ENCODE assay signal across 9 cellular contexts in the genomic region with DNA sequence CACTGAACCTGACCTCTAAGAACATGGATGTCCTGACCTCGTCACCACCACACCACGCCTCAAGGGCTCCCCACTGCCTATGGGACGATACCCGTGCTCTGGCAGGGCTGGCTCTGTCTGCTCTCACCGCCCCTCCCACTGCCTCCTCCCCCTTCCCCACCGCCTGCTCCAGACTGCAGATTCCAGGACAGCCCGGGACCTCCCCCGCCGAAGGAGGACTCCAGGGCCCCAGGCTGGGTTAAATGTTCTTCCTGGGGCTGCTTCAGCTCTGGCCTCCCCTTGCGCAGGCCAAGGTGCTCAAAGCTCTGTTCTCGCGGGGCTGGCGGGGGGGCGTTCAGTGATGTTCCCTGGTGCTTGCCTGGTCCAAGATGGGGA. TPM values are rescaled to one million over a fixed set of nuclear protein-coding genes. Genes with fewer than 3 reads are reported as not detected.
DNase-seq lines count a peak whose midpoint lies in the region; ATAC-seq, FAIRE-seq and TF ChIP-seq lines count a peak whose summit lies in the region.
"Had no signal": no experiment of that assay in that cellular context is flagged by ENCODE, and none has a peak within 500 bp of the region (broad histone marks: within the 10 kb centered on the region; RNA-seq: fewer than 3 reads in every experiment).

No MANE protein-coding gene starts in this region.

- POLR2A ChIA-PET in CD4-positive, alpha-beta T cell (lab: Charles Lee), result interaction anchor here (0.9 to 2.2 kb wide), 4 partner anchors 25 to 133 kb away, joined by 4 to 13 read pairs (median 6); partner anchors contain the start of genes NTHL1, RPS2, TRAF7 and TSC2
- POLR2A ChIA-PET in HEK293T (lab: Yijun Ruan, JAX), result interaction anchor here (0.6 to 1.3 kb wide), 6 partner anchors 12 to 229 kb away, joined by 3 to 4 read pairs (median 3); partner anchors contain the start of genes ECI1, NTHL1, TRAF7 and TSC2
- POLR2A ChIA-PET in activated B cell treated with CpG ODN at 0.5 μM for 24 hours (lab: Charles Lee), result interaction anchor here (0.7 to 1.5 kb wide), 12 partner anchors 19 to 1166 kb away, joined by 3 to 21 read pairs (median 7); partner anchors contain the start of genes NTHL1, PKD1, RAB26 and TRAF7

- intact Hi-C loops in CD4-positive, alpha-beta T cell (cut with DNase I, micrococcal nuclease), result loop anchor here (1.0 to 10.0 kb wide), 4 partner anchors 26 to 232 kb away; partner anchors contain the start of gene ECI1 (in 1 of the 2)
- intact Hi-C loops in activated B cell treated with CpG ODN at 0.5 μM for 24 hours (cut with micrococcal nuclease), result loop anchor here (1.0 to 2.0 kb wide), 9 partner anchors 14 to 479 kb away; partner anchors contain the start of genes E4F1, ECI1, NTHL1 and TSC2

- H3K9me3 Mint-ChIP-seq in CD4-positive, alpha-beta T cell, result no peaks in the 10 kb centered on the region
- no peaks in the 10 kb centered on the region for H3K9me3 Mint-ChIP-seq in activated B cell treated with CpG ODN at 0.5 μM for 24 hours

- ATAC-seq in CD4-positive, alpha-beta T cell (ENCODE audit: poor library complexity), result peak; percentile 12
- peak; percentile 23 for ATAC-seq in activated B cell treated with CpG ODN at 0.5 μM for 24 hours (ENCODE audit: low read depth)

- no peak for TF ChIP-seq CTCF in CD4-positive, alpha-beta T cell (IDR thresholded peaks at IDR 0.05)
- no peak for TF ChIP-seq CTCF in activated B cell treated with CpG ODN at 0.5 μM for 24 hours (IDR thresholded peaks at IDR 0.05)
- no peak for TF ChIP-seq CTCF in cardiac muscle cell (IDR thresholded peaks at IDR 0.05; ENCODE audit: low read depth, low read length)

- no peaks in the 10 kb centered on the region for H3K36me3 ChIP-seq in cardiac muscle cell
- H3K36me3 ChIP-seq: right lobe of liver had no signal

- TF ChIP-seq POLR2A in GM12892 (IDR thresholded peaks at IDR 0.05; ENCODE audit: low read depth, low read length), result no peak

- peaks cover 29% of the 10 kb centered on the region for H3K27me3 Mint-ChIP-seq in CD4-positive, alpha-beta T cell
- peaks cover 30% of the 10 kb centered on the region for H3K27me3 Mint-ChIP-seq in activated B cell treated with CpG ODN at 0.5 μM for 24 hours

- CTCF ChIA-PET in CD4-positive, alpha-beta T cell (lab: Charles Lee), result interaction anchor here (0.6 to 2.2 kb wide), 8 partner anchors 19 to 1569 kb away, joined by 3 to 9 read pairs (median 4); partner anchors contain the start of genes NTHL1, TRAF7 and TSC2
- CTCF ChIA-PET in HEK293T (lab: Yijun Ruan, JAX) (interaction anchor here (0.5 to 1.5 kb wide), 9 partner anchors 19 to 216 kb away, joined by 3 to 13 read pairs (median 4); no protein-coding TSS in a partner anchor), activated B cell treated with CpG ODN at 0.5 μM for 24 hours (lab: Charles Lee) (interaction anchor here (0.9 to 2.4 kb wide), 9 partner anchors 19 to 479 kb away, joined by 3 to 20 read pairs (median 3); partner anchors contain the start of genes ECI1, PKD1 and TRAF7)

- no peak overlapping the region for H3K27ac ChIP-seq in CD4-positive, alpha-beta T cell (ENCODE audit: low read depth, low read length)
- no peak overlapping the region for H3K27ac ChIP-seq in cardiac muscle cell

- H3K4me1 ChIP-seq in cardiac muscle cell (ENCODE audit: low read depth), result peaks cover 7% of the 10 kb centered on the region

- DNase-seq in CD4-positive, alpha-beta T cell, result peak in 1 of 10 experiments; percentile 43
- DNase-seq in HEK293T (ENCODE audit: extremely low spot score) (peak; percentile 53), activated B cell treated with CpG ODN at 0.5 μM for 24 hours (no peak), cardiac muscle cell (ENCODE audit: low read depth in 1 of 2, low spot score in 1 of 2) (peak; percentile 61 to 70), skeletal muscle cell (ENCODE audit: low read depth) (no peak), NCI-H2107 (lab: John Stamatoyannopoulos, UW) (no peak), NCI-H524 treated with DMSO at 0.1 percent for 48 hours (lab: John Stamatoyannopoulos, UW) (no peak), GM12892 (ENCODE audit: insufficient read length) (no peak)

- H3K4me3 ChIP-seq in cardiac muscle cell (no peak overlapping the region), skeletal muscle cell (ENCODE audit: low read depth, low read length) (peak overlapping the region; percentile 34)

- peak overlapping the region; percentile 54 for H3K4me3 Mint-ChIP-seq in CD4-positive, alpha-beta T cell
- peak overlapping the region; percentile 79 for H3K4me3 Mint-ChIP-seq in activated B cell treated with CpG ODN at 0.5 μM for 24 hours

- no peak for FAIRE-seq in GM12892 (lab: Jason Lieb, UNC)

- no peaks in the 10 kb centered on the region for H3K36me3 Mint-ChIP-seq in CD4-positive, alpha-beta T cell (ENCODE audit: low read depth)
- no peaks in the 10 kb centered on the region for H3K36me3 Mint-ChIP-seq in activated B cell treated with CpG ODN at 0.5 μM for 24 hours (ENCODE audit: low read depth)

- H3K27ac Mint-ChIP-seq in CD4-positive, alpha-beta T cell, result peak overlapping the region; percentile 66
- H3K27ac Mint-ChIP-seq in activated B cell treated with CpG ODN at 0.5 μM for 24 hours, result no peak overlapping the region

- peaks cover 18% of the 10 kb centered on the region for H3K4me1 Mint-ChIP-seq in CD4-positive, alpha-beta T cell (ENCODE audit: low read depth)
- peaks cover 24% of the 10 kb centered on the region for H3K4me1 Mint-ChIP-seq in activated B cell treated with CpG ODN at 0.5 μM for 24 hours

- H3K9me3 ChIP-seq in CD4-positive, alpha-beta T cell (ENCODE audit: control insufficient read depth, low read length), result no peaks in the 10 kb centered on the region
- H3K9me3 ChIP-seq in cardiac muscle cell (ENCODE audit: low read depth), result no peaks in the 10 kb centered on the region
- H3K9me3 ChIP-seq: right lobe of liver had no signal

- peaks cover 33% of the 10 kb centered on the region for H3K27me3 ChIP-seq in CD4-positive, alpha-beta T cell (ENCODE audit: control insufficient read depth, insufficient read depth, low read length)
- peaks cover 45% of the 10 kb centered on the region for H3K27me3 ChIP-seq in cardiac muscle cell
- H3K27me3 ChIP-seq: right lobe of liver had no signal

TF ChIP-seq in HEK293T, 16 proteins besides CTCF, POLR2A, EP300 and RAD21:
- TF ChIP-seq ZNF384 (IDR thresholded peaks at IDR 0.05) (no peak), ELF4 (IDR thresholded peaks at IDR 0.05) (no peak), FOXA1 (IDR thresholded peaks at IDR 0.05) (no peak), BHLHE40 (IDR thresholded peaks at IDR 0.05; ENCODE audit: borderline replicate concordance) (no peak), FOXM1 (IDR thresholded peaks at IDR 0.05; ENCODE audit: borderline replicate concordance) (no peak), TARDBP (IDR thresholded peaks at IDR 0.05) (no peak), L3MBTL2 (conservative IDR thresholded peaks at IDR 0.05) (no peak; the same call in 1 of the 2 replicates), LEF1 (IDR thresholded peaks at IDR 0.05; ENCODE audit: borderline replicate concordance) (no peak), FOXK2 (IDR thresholded peaks at IDR 0.05) (no peak), SP1 (IDR thresholded peaks at IDR 0.05) (no peak), NFRKB (IDR thresholded peaks at IDR 0.05) (no peak), SUZ12 (IDR thresholded peaks at IDR 0.05) (no peak), HDGF (IDR thresholded peaks at IDR 0.05; ENCODE audit: borderline replicate concordance) (no peak), CTBP1 (IDR thresholded peaks at IDR 0.05; ENCODE audit: borderline replicate concordance) (no peak), ARNT (IDR thresholded peaks at IDR 0.05) (no peak)
- TF ChIP-seq, protein P1, sequence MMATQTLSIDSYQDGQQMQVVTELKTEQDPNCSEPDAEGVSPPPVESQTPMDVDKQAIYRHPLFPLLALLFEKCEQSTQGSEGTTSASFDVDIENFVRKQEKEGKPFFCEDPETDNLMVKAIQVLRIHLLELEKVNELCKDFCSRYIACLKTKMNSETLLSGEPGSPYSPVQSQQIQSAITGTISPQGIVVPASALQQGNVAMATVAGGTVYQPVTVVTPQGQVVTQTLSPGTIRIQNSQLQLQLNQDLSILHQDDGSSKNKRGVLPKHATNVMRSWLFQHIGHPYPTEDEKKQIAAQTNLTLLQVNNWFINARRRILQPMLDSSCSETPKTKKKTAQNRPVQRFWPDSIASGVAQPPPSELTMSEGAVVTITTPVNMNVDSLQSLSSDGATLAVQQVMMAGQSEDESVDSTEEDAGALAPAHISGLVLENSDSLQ (IDR thresholded peaks at IDR 0.05), result no peak
TF ChIP-seq in HEK293T: peak in this region for 0.

RNA-seq across cellular contexts. Expression of gene NPW, which starts 3.1 kb away (rescaled TPM):
- total RNA-seq in CD4-positive, alpha-beta T cell, result under 1 TPM in 1 of 2 experiments, not detected in 1; 0.80 TPM
- total RNA-seq in activated B cell treated with CpG ODN at 0.5 μM for 24 hours (1.5 and 1.7 TPM in 2 replicates), cardiac muscle cell (3.3 and 16.2 TPM in 2 replicates)
- polyA plus RNA-seq in cardiac muscle cell, result 13.4 and 38.6 TPM in 2 replicates
- not detected for polyA plus RNA-seq in GM12892 (2012; ENCODE audit: missing spikeins)

RNA-seq across cellular contexts. Expression of gene NHERF2, which starts 4.0 kb away (rescaled TPM):
- total RNA-seq in CD4-positive, alpha-beta T cell, result 1 to 10 TPM; 1.9 to 2.0 TPM
- 0.56 and 0.93 TPM in 2 replicates for total RNA-seq in activated B cell treated with CpG ODN at 0.5 μM for 24 hours
- 33.0 and 34.7 TPM in 2 replicates for total RNA-seq in cardiac muscle cell
- polyA plus RNA-seq in cardiac muscle cell, result 37.4 and 50.7 TPM in 2 replicates
- polyA plus RNA-seq in GM12892 (2012; ENCODE audit: missing spikeins), result not detected

RNA-seq across cellular contexts. Expression of gene ZNF598, which starts 13.1 kb away (rescaled TPM):
- total RNA-seq in CD4-positive, alpha-beta T cell, result 10 to 100 TPM; 39.7 to 43.6 TPM
- total RNA-seq in activated B cell treated with CpG ODN at 0.5 μM for 24 hours (56.4 and 59.3 TPM in 2 replicates), cardiac muscle cell (35.6 and 50.4 TPM in 2 replicates)
- polyA plus RNA-seq in cardiac muscle cell, result 28.8 and 34.5 TPM in 2 replicates
- polyA plus RNA-seq in GM12892 (2012; ENCODE audit: missing spikeins), result 9.7 TPM

RNA-seq across cellular contexts. Expression of gene NTHL1, which starts 24.9 kb away (rescaled TPM):
- 1 to 10 TPM; 2.7 to 2.9 TPM for total RNA-seq in CD4-positive, alpha-beta T cell
- 10.5 and 11.5 TPM in 2 replicates for total RNA-seq in activated B cell treated with CpG ODN at 0.5 μM for 24 hours
- 61.1 and 61.3 TPM in 2 replicates for total RNA-seq in cardiac muscle cell
- 51.3 and 62.7 TPM in 2 replicates for polyA plus RNA-seq in cardiac muscle cell
- polyA plus RNA-seq in GM12892 (2012; ENCODE audit: missing spikeins), result 8.4 TPM

RNA-seq across cellular contexts. Expression of gene TSC2, which starts 25.1 kb away (rescaled TPM):
- 10 to 100 TPM; 83.0 to 85.0 TPM for total RNA-seq in CD4-positive, alpha-beta T cell
- total RNA-seq in activated B cell treated with CpG ODN at 0.5 μM for 24 hours, result 130 and 139 TPM in 2 replicates
- total RNA-seq in cardiac muscle cell, result 103 and 152 TPM in 2 replicates
- 123 and 142 TPM in 2 replicates for polyA plus RNA-seq in cardiac muscle cell
- 23.7 TPM for polyA plus RNA-seq in GM12892 (2012; ENCODE audit: missing spikeins)

Comparison
In these comparisons a context has a peak if more than half of its experiments do, and no peak if none do; other contexts are left out.
1. DNase-seq: peak in HEK293T (single experiment) and cardiac muscle cell (2 of 2); none in activated B cell treated with CpG ODN at 0.5 μM for 24 hours (single experiment), skeletal muscle cell (single experiment), NCI-H2107 (single experiment), NCI-H524 treated with DMSO at 0.1 percent for 48 hours (single experiment) and GM12892 (single experiment).
2. RNA of gene NHERF2, which starts 4.0 kb away (total RNA-seq): 33.0 to 34.7 TPM in cardiac muscle cell; 1.9 to 2.0 TPM in CD4-positive, alpha-beta T cell and 0.56 to 0.93 TPM in activated B cell treated with CpG ODN at 0.5 μM for 24 hours; every median in the first group is over 10 times any median in the second.